30 cellular contexts compared by ENCODE assay signal in genomic region chr1:245939756-245940345, GRCh38.
"Had no signal": no experiment of that assay in that cellular context is flagged by ENCODE, and none has a peak within 500 bp of the region (broad histone marks: within the 10 kb centered on the region; RNA-seq: fewer than 3 reads in every experiment).

No MANE protein-coding gene starts in this region.

- H3K9me3 ChIP-seq: MG63 had no signal

- H3K27me3 Mint-ChIP-seq: activated B cell treated with CpG ODN at 0.5 μM for 24 hours; activated CD4-positive, alpha-beta memory T cell treated with anti-CD3 and anti-CD28 coated beads for 36 hours; activated naive CD8-positive, alpha-beta T cell; activated T-helper 17 cell treated with anti-CD3 and anti-CD28 coated beads, Interleukin-2, amount 50 U/mL, for 72 hours; central memory CD8-positive, alpha-beta T cell had no signal

- H3K4me1 Mint-ChIP-seq: activated B cell treated with CpG ODN at 0.5 μM for 24 hours had no signal

- H3K27ac ChIP-seq: Peyer's patch, RWPE1, SJSA1 had no signal

- H3K9me3 Mint-ChIP-seq: activated T-helper 17 cell treated with anti-CD3 and anti-CD28 coated beads, Interleukin-2, amount 50 U/mL, for 72 hours; central memory CD8-positive, alpha-beta T cell had no signal

- DNase-seq: activated B cell treated with CpG ODN at 0.5 μM for 24 hours; activated CD4-positive, alpha-beta memory T cell treated with anti-CD3 and anti-CD28 coated beads for 36 hours; activated CD4-positive, alpha-beta T cell treated with anti-CD3 and anti-CD28 coated beads for 1 hour; activated CD4-positive, alpha-beta T cell treated with anti-CD3 and anti-CD28 coated beads, Interleukin-2, amount 10 ng/mL, durations not matched to agents 24 days and 14 days; activated CD8-positive, alpha-beta memory T cell treated with anti-CD3 and anti-CD28 coated beads for 24 hours; activated gamma-delta T cell; activated naive CD4-positive, alpha-beta T cell treated with anti-CD3 and anti-CD28 coated beads for 36 hours; activated T-cell treated with anti-CD3 and anti-CD28 coated beads for 4 hours; activated T-cell treated with anti-CD3 and anti-CD28 coated beads, Interleukin-2, amount 50 U/mL, for 48 hours; amygdala; MG63; MV-4-11; NCI-H1092 treated with DMSO at 0.1 percent for 48 hours; NCI-H1417 treated with DMSO at 0.1 percent for 48 hours; NCI-H1694; NCI-H2029; NCI-H446; NCI-H524; Peyer's patch; Right ventricle myocardium superior; SW 1271 had no signal

- ATAC-seq: activated T-helper 17 cell treated with anti-CD3 and anti-CD28 coated beads, Interleukin-2, amount 50 U/mL, for 72 hours; SK-N-SH treated with all-trans-retinoic acid at 6 μM for 48 hours had no signal

- H3K36me3 ChIP-seq: MG63, Peyer's patch, SJSA1 had no signal

- H3K27me3 ChIP-seq: MG63, Peyer's patch, SJSA1 had no signal

- H3K27ac Mint-ChIP-seq: activated B cell treated with CpG ODN at 0.5 μM for 24 hours; activated CD4-positive, alpha-beta memory T cell treated with anti-CD3 and anti-CD28 coated beads for 36 hours; activated CD4-positive, alpha-beta T cell treated with anti-CD3 and anti-CD28 coated beads, Interleukin-2, amount 10 ng/mL, durations not matched to agents 24 days and 14 days; activated naive CD4-positive, alpha-beta T cell treated with anti-CD3 and anti-CD28 coated beads for 36 hours; activated naive CD8-positive, alpha-beta T cell; activated T-helper 17 cell treated with anti-CD3 and anti-CD28 coated beads, Interleukin-2, amount 50 U/mL, for 72 hours; brain; T-helper 2 cell treated with Interferon-gamma antibody and Interleukin-4, amounts not matched to agents 5 μg/mL and 100 μg/mL, for 36 hours had no signal

- H3K4me3 ChIP-seq: MG63, Peyer's patch, SJSA1 had no signal

- FAIRE-seq: astrocyte had no signal

- H3K4me3 Mint-ChIP-seq: activated B cell treated with CpG ODN at 0.5 μM for 24 hours; activated CD4-positive, alpha-beta memory T cell treated with anti-CD3 and anti-CD28 coated beads for 36 hours; activated CD4-positive, alpha-beta T cell treated with anti-CD3 and anti-CD28 coated beads, Interleukin-2, amount 10 ng/mL, durations not matched to agents 24 days and 14 days; activated naive CD4-positive, alpha-beta T cell treated with anti-CD3 and anti-CD28 coated beads for 36 hours; activated naive CD8-positive, alpha-beta T cell; activated T-helper 17 cell treated with anti-CD3 and anti-CD28 coated beads, Interleukin-2, amount 50 U/mL, for 72 hours; brain; central memory CD8-positive, alpha-beta T cell; T-helper 2 cell treated with Interferon-gamma antibody and Interleukin-4, amounts not matched to agents 5 μg/mL and 100 μg/mL, for 36 hours had no signal

- H3K4me1 ChIP-seq: Peyer's patch had no signal
